In genomic region chr1:70410604-70411359, GRCh38 we compare ENCODE assay signal across 1 cellular context.
TF ChIP-seq lines count a peak whose summit lies in the region.

Gene CTH (plus strand): TSS chr1:70411268. CDS start chr1:70411416, 148 bp downstream.

TF ChIP-seq in WTC11, 78 proteins besides CTCF, POLR2A, EP300 and RAD21 (continued from another document):
- TF ChIP-seq ARID4B (CRISPR knock-in tag; IDR thresholded peaks at IDR 0.05; ENCODE audit: borderline replicate concordance) (peak; percentile 79; the same call in 1 of the 2 replicates), ZNF512 (CRISPR knock-in tag; IDR thresholded peaks at IDR 0.05; ENCODE audit: borderline replicate concordance) (no peak), ERG (CRISPR knock-in tag; IDR thresholded peaks at IDR 0.05) (no peak), ZNF532 (CRISPR knock-in tag; IDR thresholded peaks at IDR 0.05; ENCODE audit: borderline replicate concordance) (no peak), TEAD1 (CRISPR knock-in tag; IDR thresholded peaks at IDR 0.05) (peak; percentile 79), EMX1 (CRISPR knock-in tag; IDR thresholded peaks at IDR 0.05) (no peak), TEAD4 (CRISPR knock-in tag; IDR thresholded peaks at IDR 0.05) (no peak), OVOL2 (CRISPR knock-in tag; IDR thresholded peaks at IDR 0.05; ENCODE audit: borderline replicate concordance) (no peak), ZBTB21 (CRISPR knock-in tag; IDR thresholded peaks at IDR 0.05; ENCODE audit: borderline replicate concordance) (peak; percentile 49; the same call in 1 of the 2 replicates), PRRX2 (CRISPR knock-in tag; IDR thresholded peaks at IDR 0.05) (no peak), ZBTB43 (CRISPR knock-in tag; IDR thresholded peaks at IDR 0.05) (no peak), ELF4 (CRISPR knock-in tag; IDR thresholded peaks at IDR 0.05; ENCODE audit: low read depth) (no peak), FOXJ3 (CRISPR knock-in tag; IDR thresholded peaks at IDR 0.05; ENCODE audit: borderline replicate concordance) (no peak), ZNF138 (CRISPR knock-in tag; conservative IDR thresholded peaks at IDR 0.05) (no peak), NFATC4 (CRISPR knock-in tag; IDR thresholded peaks at IDR 0.05) (no peak), PREB (CRISPR knock-in tag; IDR thresholded peaks at IDR 0.05; ENCODE audit: borderline replicate concordance) (no peak), USF1 (CRISPR knock-in tag; IDR thresholded peaks at IDR 0.05) (no peak; the same call in 1 of the 2 replicates), CBFB (CRISPR knock-in tag; IDR thresholded peaks at IDR 0.05; ENCODE audit: low read depth) (no peak), HMGXB4 (CRISPR knock-in tag; IDR thresholded peaks at IDR 0.05) (no peak; the same call in 1 of the 2 replicates), NR2C2 (CRISPR knock-in tag; IDR thresholded peaks at IDR 0.05) (no peak), JAZF1 (CRISPR knock-in tag; IDR thresholded peaks at IDR 0.05) (no peak), IRF2 (CRISPR knock-in tag; IDR thresholded peaks at IDR 0.05; ENCODE audit: borderline replicate concordance, low read depth) (no peak), RORB (CRISPR knock-in tag; IDR thresholded peaks at IDR 0.05) (no peak), ZNF219 (CRISPR knock-in tag; IDR thresholded peaks at IDR 0.05; ENCODE audit: borderline replicate concordance) (no peak), STAT6 (CRISPR knock-in tag; conservative IDR thresholded peaks at IDR 0.05; ENCODE audit: low read depth) (no peak), SMAD3 (CRISPR knock-in tag; IDR thresholded peaks at IDR 0.05; ENCODE audit: borderline replicate concordance) (no peak), ZNF232 (CRISPR knock-in tag; IDR thresholded peaks at IDR 0.05) (peak; percentile 75; the same call in 1 of the 2 replicates), NR3C1 (CRISPR knock-in tag; conservative IDR thresholded peaks at IDR 0.05; ENCODE audit: low read depth) (no peak), ZSCAN18 (CRISPR knock-in tag; IDR thresholded peaks at IDR 0.05) (no peak), ZNF317 (CRISPR knock-in tag; IDR thresholded peaks at IDR 0.05; ENCODE audit: borderline replicate concordance, low read depth) (no peak)
